18 cellular contexts compared by ENCODE assay signal in genomic region chr4:57554693-57555092, GRCh38.
"Had no signal": no experiment of that assay in that cellular context is flagged by ENCODE, and none has a peak within 500 bp of the region (broad histone marks: within the 10 kb centered on the region; RNA-seq: fewer than 3 reads in every experiment).

No MANE protein-coding gene starts in this region.

- H3K27me3 ChIP-seq: esophagus squamous epithelium, gastroesophageal sphincter, ovary, suprapubic skin, thyroid gland had no signal

- DNase-seq: cerebellar nuclear complex; esophagus squamous epithelium; foreskin fibroblast; left ventricle myocardium inferior; mesendoderm; naive thymus-derived CD4-positive, alpha-beta T cell; nucleus accumbens; ovary; right cardiac atrium; stimulated activated CD4-positive, alpha-beta T cell treated with anti-CD3 and anti-CD28 coated beads, Interleukin-2, amount 100 ng/mL, for 48 hours; stimulated activated naive CD8-positive, alpha-beta T cell treated with anti-CD3 and anti-CD28 coated beads, Interleukin-15, Interleukin-2, amounts not matched to agents 100 U/mL and 50 U/mL, for 24 hours; thyroid gland had no signal

- H3K9me3 Mint-ChIP-seq: dendritic cell treated with granulocyte-macrophage colony-stimulating factor and Interleukin-4, amounts not matched to agents 40 ng/mL and 50 ng/mL, for 4 days had no signal

- H3K36me3 Mint-ChIP-seq: naive thymus-derived CD4-positive, alpha-beta T cell; type B pancreatic cell had no signal

- H3K9me3 ChIP-seq: esophagus squamous epithelium, gastroesophageal sphincter, ovary, suprapubic skin, thyroid gland had no signal

- H3K27ac ChIP-seq: esophagus squamous epithelium, gastroesophageal sphincter, left ventricle myocardium inferior, ovary, suprapubic skin, thyroid gland had no signal

- H3K4me2 ChIP-seq: smooth muscle cell had no signal

- H3K4me3 Mint-ChIP-seq: dendritic cell treated with granulocyte-macrophage colony-stimulating factor and Interleukin-4, amounts not matched to agents 40 ng/mL and 50 ng/mL, for 4 days; naive thymus-derived CD4-positive, alpha-beta T cell; type B pancreatic cell had no signal

- H3K4me3 ChIP-seq: esophagus squamous epithelium, gastroesophageal sphincter, left ventricle myocardium inferior, lung, ovary, smooth muscle cell, suprapubic skin, thyroid gland had no signal

- H3K4me1 Mint-ChIP-seq: naive thymus-derived CD4-positive, alpha-beta T cell had no signal

- H3K36me3 ChIP-seq: esophagus squamous epithelium, gastroesophageal sphincter, left ventricle myocardium inferior, ovary, suprapubic skin, thyroid gland had no signal

- H3K4me1 ChIP-seq: esophagus squamous epithelium, left ventricle myocardium inferior, suprapubic skin, thyroid gland had no signal

- H3K27ac Mint-ChIP-seq: dendritic cell treated with granulocyte-macrophage colony-stimulating factor and Interleukin-4, amounts not matched to agents 40 ng/mL and 50 ng/mL, for 4 days; naive thymus-derived CD4-positive, alpha-beta T cell; type B pancreatic cell had no signal

- H3K27me3 Mint-ChIP-seq: dendritic cell treated with granulocyte-macrophage colony-stimulating factor and Interleukin-4, amounts not matched to agents 40 ng/mL and 50 ng/mL, for 4 days; naive thymus-derived CD4-positive, alpha-beta T cell; type B pancreatic cell had no signal
